In the genomic region with DNA sequence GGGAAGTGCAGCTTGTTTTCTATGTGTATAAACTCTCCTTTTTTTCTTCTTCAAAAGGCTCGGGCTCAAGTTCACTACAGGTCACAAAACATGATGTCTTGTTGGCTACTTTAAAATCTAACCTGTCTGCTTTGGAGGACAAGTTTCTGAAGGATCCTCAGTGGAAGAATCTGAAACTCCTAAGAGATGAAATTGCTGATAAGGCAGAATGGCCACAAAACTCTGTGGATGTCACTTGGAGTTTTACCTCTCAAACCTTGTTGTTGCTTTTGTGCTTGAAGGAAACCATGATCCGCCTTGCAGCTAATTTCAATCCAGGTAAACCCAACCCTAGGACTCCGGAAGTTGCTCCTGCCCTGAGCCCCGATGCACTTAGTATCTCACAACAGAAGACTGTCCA, we compare ENCODE assay signal across 25 cellular contexts. TPM values are rescaled to one million over a fixed set of nuclear protein-coding genes. Genes with fewer than 3 reads are reported as not detected.
DNase-seq lines count a peak whose midpoint lies in the region; ATAC-seq, FAIRE-seq and TF ChIP-seq lines count a peak whose summit lies in the region.
"Had no signal": no experiment of that assay in that cellular context is flagged by ENCODE, and none has a peak within 500 bp of the region (broad histone marks: within the 10 kb centered on the region; RNA-seq: fewer than 3 reads in every experiment).

No MANE protein-coding gene starts in this region.

- intact Hi-C loops in HepG2 (cut with micrococcal nuclease; ENCODE audit: unreplicated experiment): no loop called here
- intact Hi-C loops in right lobe of liver (cut with DNase I): no loop called here
- intact Hi-C loops in IMR-90 (cut with micrococcal nuclease): no loop called here
- intact Hi-C loops in GM12878 (cut with micrococcal nuclease; ENCODE audit: unreplicated experiment): no loop called here
- intact Hi-C loops in Calu3 (cut with micrococcal nuclease; ENCODE audit: unreplicated experiment): no loop called here

- no peaks in the 10 kb centered on the region for H3K9me3 Mint-ChIP-seq in Calu3 (ENCODE audit: low read depth, unreplicated experiment)
- H3K9me3 Mint-ChIP-seq: CD4-positive, alpha-beta T cell; CD8-positive, alpha-beta T cell had no signal

- no TSS peak for BruUV-seq in HepG2 (replicated peaks; lab: Mats Ljungman, UMichigan)
- no TSS peak for BruUV-seq in IMR-90 (replicated peaks; lab: Mats Ljungman, UMichigan)
- BruUV-seq in GM12878 (replicated peaks; lab: Mats Ljungman, UMichigan): TSS peak; percentile 73
- no TSS peak for BruUV-seq in Calu3 (replicated peaks; lab: Mats Ljungman, UMichigan)

- no peaks in the 10 kb centered on the region for H3K79me2 ChIP-seq in HepG2 (ENCODE audit: insufficient read depth, low read length)
- H3K79me2 ChIP-seq in GM12878 (ENCODE audit: control insufficient read depth, insufficient read depth, low read length): no peaks in the 10 kb centered on the region
- H3K79me2 ChIP-seq in H1 (ENCODE audit: control insufficient read depth in 1 of 2, insufficient read depth in 2 of 2, low read length in 2 of 2): no peaks in the 10 kb centered on the region

- H2BK120ac ChIP-seq in IMR-90 (ENCODE audit: low read depth, low read length) (no peak overlapping the region), H1 (replicated peaks; ENCODE audit: low read depth, low read length) (no peak overlapping the region)

- ATAC-seq in HepG2 (no peak), right lobe of liver (no peak), IMR-90 (ENCODE audit: low read depth) (no peak), GM12878 (no peak)
- ATAC-seq: CD8-positive, alpha-beta T cell had no signal

- CTCF ChIA-PET in HepG2 (lab: Yijun Ruan, JAX; ENCODE audit: low intra/inter-chr PET ratio, low total read pairs) (no interaction called here), IMR-90 (lab: Yijun Ruan, JAX) (no interaction called here), GM12878 (lab: Yijun Ruan, JAX) (interaction anchor here (0.9 kb wide), 1 partner anchor 12 kb away, joined by 3 read pairs; no protein-coding TSS in a partner anchor), H1 (lab: Charles Lee; ENCODE audit: partially characterized antibody) (interaction anchor here (1.9 to 2.2 kb wide), 2 partner anchors 13 to 16 kb away, joined by 5 to 9 read pairs; partner anchors contain the start of gene TANGO6), Calu3 (lab: Charles Lee) (no interaction called here)

- H3K14ac ChIP-seq in IMR-90 (replicated peaks; ENCODE audit: low read depth, low read length) (no peak overlapping the region), H1 (ENCODE audit: insufficient read length) (no peak overlapping the region)

- H3K36me3 Mint-ChIP-seq in Calu3 (ENCODE audit: insufficient read depth, unreplicated experiment): peaks cover 5% of the 10 kb centered on the region

- no peak overlapping the region for H3K9ac ChIP-seq in HepG2 (ENCODE audit: insufficient read depth, low read depth, low read length)
- no peak overlapping the region for H3K9ac ChIP-seq in IMR-90 (ENCODE audit: low read depth, low read length)
- no peak overlapping the region for H3K9ac ChIP-seq in GM12878 (ENCODE audit: control insufficient read depth, insufficient read depth, low read length)
- no peak overlapping the region for H3K9ac ChIP-seq in H1 (replicated peaks in 1 of 4; ENCODE audit: extremely low read depth in 1 of 4, low read depth in 3 of 4, low read length in 3 of 4)
- H3K9ac ChIP-seq: BLaER1 treated with 17β-estradiol and CSF1 and Interleukin-3, amounts not matched to agents 10 nM and 100 nM had no signal

- no peak overlapping the region for H2BK15ac ChIP-seq in IMR-90 (ENCODE audit: low read depth, low read length)
- no peak overlapping the region for H2BK15ac ChIP-seq in H1 (ENCODE audit: low read length)

- dilution Hi-C loops in IMR-90 (cut with HindIII; ENCODE audit: low sequenced_read_pairs, unreplicated experiment): no loop called here

- SMC1A ChIA-PET in GM12878 (lab: Charles Lee; ENCODE audit: uncharacterized antibody, unreplicated experiment): interaction anchor here (0.6 kb wide), 1 partner anchor 426 kb away, joined by 3 read pairs; no protein-coding TSS in a partner anchor

- no peak overlapping the region for H2BK12ac ChIP-seq in H1 (ENCODE audit: low read depth, low read length)

- no peaks in the 10 kb centered on the region for H3K4me1 Mint-ChIP-seq in Calu3 (ENCODE audit: low read depth, unreplicated experiment)

- H3K9me1 ChIP-seq in IMR-90 (ENCODE audit: insufficient read depth, low read length): 0 out of 2 replicates have a peak, but pooled peaks cover 3% of the 10 kb centered on the region

- H3K79me1 ChIP-seq in IMR-90 (ENCODE audit: low read depth in 1 of 2, low read length in 2 of 2) (peaks cover 10 to 15% of the 10 kb centered on the region in 2 experiments; a peak in 3 of 4 replicates), H1 (ENCODE audit: low read depth, low read length) (no peaks in the 10 kb centered on the region)

- TF ChIP-seq CTCF in HepG2 (CRISPR knock-in tag; IDR thresholded peaks at IDR 0.05): no peak
- TF ChIP-seq CTCF in right lobe of liver (IDR thresholded peaks at IDR 0.05): no peak
- no peak for TF ChIP-seq CTCF in IMR-90 (conservative IDR thresholded peaks at IDR 0.05; ENCODE audit: low read depth, low read length)
- TF ChIP-seq CTCF in GM12878 (IDR thresholded peaks at IDR 0.05 in 2 of 3, conservative IDR thresholded peaks at IDR 0.05 in 1 of 3; ENCODE audit: control insufficient read depth in 2 of 3, extremely low read depth in 1 of 3, insufficient read depth in 1 of 3, low read depth in 3 of 3, low read length in 3 of 3): no peak
- TF ChIP-seq CTCF in H1 (IDR thresholded peaks at IDR 0.05; ENCODE audit: control extremely low read depth in 1 of 3, insufficient read depth in 1 of 3, low read depth in 1 of 3, low read length in 3 of 3): no peak
- TF ChIP-seq CTCF in Calu3 (IDR thresholded peaks at IDR 0.05; ENCODE audit: unreplicated experiment): no peak

- H3K4me1 ChIP-seq in HepG2 (ENCODE audit: insufficient read depth, low read length) (peaks cover 13% of the 10 kb centered on the region), right lobe of liver (no peaks in the 10 kb centered on the region), IMR-90 (ENCODE audit: control insufficient read depth, insufficient read depth, low read length) (no peaks in the 10 kb centered on the region), GM12878 (ENCODE audit: control insufficient read depth, insufficient read depth, low read length) (peaks cover 5% of the 10 kb centered on the region; the same call in 1 of the 2 replicates), H1 (replicated peaks in 1 of 4; ENCODE audit: control insufficient read depth in 3 of 4, insufficient read depth in 4 of 4, low read length in 3 of 4) (0 out of 7 replicates have a peak, but pooled peaks cover 0 to 6% (median 0%) of the 10 kb centered on the region in 4 experiments)
- H3K4me1 ChIP-seq: Caco-2 had no signal

- H3K4me3 Mint-ChIP-seq in Calu3 (ENCODE audit: low read depth, unreplicated experiment): no peak overlapping the region
- H3K4me3 Mint-ChIP-seq: B cell; CD4-positive, alpha-beta T cell; CD8-positive, alpha-beta T cell had no signal

- in situ Hi-C loops in HepG2 (cut with HindIII; ENCODE audit: extremely low pct_ligation_motif_present, low pct_unique_long_range_greater_than_20kb) (no loop called here), IMR-90 (cut with MboI; ENCODE audit: low sequenced_read_pairs) (no loop called here), GM12878 (cut with MboI) (no loop called here)

- POLR2A ChIA-PET in HepG2 (lab: Yijun Ruan, JAX): no interaction called here
- POLR2A ChIA-PET in IMR-90 (lab: Charles Lee; ENCODE audit: unreplicated experiment): no interaction called here
- POLR2A ChIA-PET in GM12878 (lab: Charles Lee): interaction anchor here (0.6 kb wide), 1 partner anchor 10 kb away, joined by 3 read pairs; no protein-coding TSS in a partner anchor
- POLR2A ChIA-PET in H1 (lab: Charles Lee; ENCODE audit: partially characterized antibody): no interaction called here

- H3K27ac ChIP-seq in HepG2 (ENCODE audit: extremely low read length, insufficient read depth, low read length) (no peak overlapping the region), right lobe of liver (no peak overlapping the region), IMR-90 (ENCODE audit: insufficient read depth, low read length) (no peak overlapping the region), GM12878 (ENCODE audit: control insufficient read depth, insufficient read depth) (no peak overlapping the region), H1 (ENCODE audit: low read depth, low read length) (no peak overlapping the region)
- H3K27ac ChIP-seq: BLaER1 treated with 17β-estradiol and CSF1 and Interleukin-3, amounts not matched to agents 10 nM and 100 nM; C4-2B had no signal

- no peak overlapping the region for H3K18ac ChIP-seq in IMR-90 (ENCODE audit: low read depth, low read length)
- H3K18ac ChIP-seq in H1 (ENCODE audit: extremely low read depth, low read length): no peak overlapping the region

- H4K20me1 ChIP-seq in HepG2 (ENCODE audit: insufficient read depth, low read length) (no peaks in the 10 kb centered on the region), IMR-90 (ENCODE audit: insufficient read depth, low read length) (no peaks in the 10 kb centered on the region), GM12878 (ENCODE audit: control insufficient read depth, insufficient read depth) (no peaks in the 10 kb centered on the region), H1 (replicated peaks in 1 of 2; ENCODE audit: control insufficient read depth in 1 of 2, insufficient read depth in 2 of 2, low read length in 2 of 2) (peaks cover 0 to 3% of the 10 kb centered on the region in 2 experiments)

- DNase-seq in HepG2 (ENCODE audit: low spot score) (no peak), right lobe of liver (no peak), IMR-90 (no peak), GM12878 (ENCODE audit: low read depth, low spot score) (no peak), H1 (ENCODE audit: low read depth in 1 of 2, low spot score in 2 of 2) (no peak), GM19238 (ENCODE audit: insufficient read length, low spot score) (no peak), NCI-H187 treated with DMSO at 0.1 percent for 48 hours (lab: John Stamatoyannopoulos, UW) (no peak), Calu3 (no peak)
- DNase-seq: 8988T; AML-193; Caco-2; CD4-positive, alpha-beta T cell; CD8-positive, alpha-beta T cell; DMS 273 treated with DMSO at 0.1 percent for 48 hours; DMS153; DMS53; DMS79; DND-41; EL; GDM1 had no signal

- H2BK20ac ChIP-seq in IMR-90 (ENCODE audit: low read depth, low read length) (no peak overlapping the region), H1 (ENCODE audit: low read length) (no peak overlapping the region)

- TF ChIP-seq EP300 in HepG2 (IDR thresholded peaks at IDR 0.05; ENCODE audit: low read depth in 2 of 2, low read length in 2 of 2) (no peak), HepG2 (CRISPR knock-in tag; IDR thresholded peaks at IDR 0.05; ENCODE audit: borderline replicate concordance) (no peak), GM12878 (IDR thresholded peaks at IDR 0.05; ENCODE audit: borderline replicate concordance in 1 of 2, control insufficient read depth in 1 of 2, low read depth in 2 of 2, low read length in 2 of 2) (no peak), H1 (IDR thresholded peaks at IDR 0.05; ENCODE audit: borderline replicate concordance in 1 of 2, low read depth in 2 of 2, low read length in 2 of 2) (no peak)

- H4K91ac ChIP-seq in IMR-90 (ENCODE audit: insufficient read depth, low read depth, low read length): no peak overlapping the region
- no peak overlapping the region for H4K91ac ChIP-seq in H1 (replicated peaks; ENCODE audit: insufficient read length, low read length)

- H4K5ac ChIP-seq in IMR-90 (ENCODE audit: low read depth, low read length): no peak overlapping the region
- H4K5ac ChIP-seq in H1 (ENCODE audit: insufficient read length, low read depth, low read length): no peak overlapping the region

- no peak overlapping the region for H3K4ac ChIP-seq in IMR-90 (ENCODE audit: low read depth, low read length)
- H3K4ac ChIP-seq in H1 (replicated peaks; ENCODE audit: insufficient read length, low read depth, low read length): no peak overlapping the region

- TF ChIP-seq RAD21 in HepG2 (CRISPR knock-in tag; IDR thresholded peaks at IDR 0.05): no peak
- TF ChIP-seq RAD21 in IMR-90 (IDR thresholded peaks at IDR 0.05; ENCODE audit: low read length): no peak
- TF ChIP-seq RAD21 in GM12878 (IDR thresholded peaks at IDR 0.05; ENCODE audit: insufficient read depth, low read depth, low read length): no peak
- no peak for TF ChIP-seq RAD21 in H1 (IDR thresholded peaks at IDR 0.05 in 1 of 2, conservative IDR thresholded peaks at IDR 0.05 in 1 of 2; ENCODE audit: low read depth in 2 of 2, low read length in 2 of 2)

- no peaks in the 10 kb centered on the region for H3K23me2 ChIP-seq in H1 (ENCODE audit: low read depth, low read length)

- H2BK5ac ChIP-seq in IMR-90 (ENCODE audit: low read depth, low read length, poor library complexity, severe bottlenecking) (no peak overlapping the region), H1 (ENCODE audit: low read depth, low read length) (no peak overlapping the region)

- H3K56ac ChIP-seq in IMR-90 (ENCODE audit: extremely low read depth, insufficient read depth, low read length) (no peak overlapping the region), H1 (replicated peaks; ENCODE audit: insufficient read length, low read depth, low read length) (no peak overlapping the region)

- H4K8ac ChIP-seq in IMR-90 (ENCODE audit: low read depth in 2 of 2, low read length in 2 of 2) (no peak overlapping the region), H1 (ENCODE audit: extremely low read depth, insufficient read depth, low read length) (no peak overlapping the region)

- H3K4me2 ChIP-seq in HepG2 (ENCODE audit: low read depth, low read length): no peak overlapping the region
- H3K4me2 ChIP-seq in IMR-90 (ENCODE audit: low read depth, low read length): no peak overlapping the region
- H3K4me2 ChIP-seq in GM12878 (ENCODE audit: control insufficient read depth, insufficient read depth): no peak overlapping the region
- no peak overlapping the region for H3K4me2 ChIP-seq in H1 (ENCODE audit: insufficient read depth in 1 of 2, low read depth in 2 of 2, low read length in 2 of 2)
- H3K4me2 ChIP-seq: BLaER1 treated with 17β-estradiol and CSF1 and Interleukin-3, amounts not matched to agents 10 nM and 100 nM had no signal

- H3K4me3 ChIP-seq in HepG2 (replicated peaks in 1 of 3; ENCODE audit: insufficient read depth in 1 of 3, low read depth in 2 of 3, low read length in 3 of 3): no peak overlapping the region
- no peak overlapping the region for H3K4me3 ChIP-seq in right lobe of liver
- no peak overlapping the region for H3K4me3 ChIP-seq in IMR-90 (ENCODE audit: insufficient read depth, low read depth, low read length)
- H3K4me3 ChIP-seq in GM12878: no peak overlapping the region
- no peak overlapping the region for H3K4me3 ChIP-seq in H1 (ENCODE audit: extremely low read depth in 1 of 4, insufficient read depth in 2 of 4, low read depth in 3 of 4, low read length in 4 of 4)
- H3K4me3 ChIP-seq: BLaER1 treated with 17β-estradiol and CSF1 and Interleukin-3, amounts not matched to agents 10 nM and 100 nM had no signal

- no peak for TF ChIP-seq POLR2A in HepG2 (IDR thresholded peaks at IDR 0.05; ENCODE audit: insufficient read depth in 1 of 2, low read depth in 2 of 2, low read length in 2 of 2)
- TF ChIP-seq POLR2A in right lobe of liver (IDR thresholded peaks at IDR 0.05): no peak
- no peak for TF ChIP-seq POLR2A in IMR-90 (IDR thresholded peaks at IDR 0.05; ENCODE audit: low read depth, low read length)
- TF ChIP-seq POLR2A in GM12878 (IDR thresholded peaks at IDR 0.05; ENCODE audit: low read depth, low read length): no peak
- TF ChIP-seq POLR2A in H1 (IDR thresholded peaks at IDR 0.05; ENCODE audit: control extremely low read depth in 1 of 2, low read depth in 2 of 2, low read length in 2 of 2): no peak

- no peak for FAIRE-seq in HepG2 (lab: Jason Lieb, UNC)
- no peak for FAIRE-seq in GM12878 (lab: Jason Lieb, UNC)
- FAIRE-seq in H1 (lab: Jason Lieb, UNC): no peak
- FAIRE-seq: A204.1, GM12891 had no signal

- WGBS in HepG2 (ENCODE audit: low lambda C conversion rate): 93% methylated on average over 4 of the region's 4 CpGs
- 63% methylated on average over 1 of the region's 4 CpGs for WGBS in right lobe of liver (ENCODE audit: insufficient coverage, low coverage, low lambda C conversion rate, missing lambda C conversion rate)
- WGBS in IMR-90 (ENCODE audit: extremely low coverage in 2 of 2, insufficient read length in 1 of 2), 2 experiments: 100% methylated on average over 2 of the region's 4 CpGs; no CpG with 5 or more reads in 1 of the 2 experiments
- WGBS in GM12878 (ENCODE audit: insufficient coverage, insufficient replicate concordance, low lambda C conversion rate, missing lambda C conversion rate): 93% methylated on average over 4 of the region's 4 CpGs
- WGBS in H1 (ENCODE audit: extremely low coverage in 1 of 2, insufficient coverage in 1 of 2, insufficient read length in 1 of 2, insufficient replicate concordance in 2 of 2, low coverage in 1 of 2, low lambda C conversion rate in 2 of 2, missing lambda C conversion rate in 1 of 2), 2 experiments: 84% methylated on average over 4 of the region's 4 CpGs; no CpG with 5 or more reads in 1 of the 2 experiments

- H3K27ac Mint-ChIP-seq in Calu3 (ENCODE audit: unreplicated experiment): no peak overlapping the region
- H3K27ac Mint-ChIP-seq: B cell; CD4-positive, alpha-beta T cell; CD8-positive, alpha-beta T cell had no signal

- H2AK9ac ChIP-seq in IMR-90 (replicated peaks; ENCODE audit: low read depth, low read length, poor library complexity): no peak overlapping the region

- H3K27me3 Mint-ChIP-seq in Calu3 (ENCODE audit: unreplicated experiment): no peaks in the 10 kb centered on the region
- H3K27me3 Mint-ChIP-seq: B cell; CD4-positive, alpha-beta T cell had no signal

- H3K9me3 ChIP-seq in HepG2 (ENCODE audit: low read length): no peaks in the 10 kb centered on the region
- H3K9me3 ChIP-seq in right lobe of liver: no peaks in the 10 kb centered on the region
- no peaks in the 10 kb centered on the region for H3K9me3 ChIP-seq in IMR-90 (ENCODE audit: control insufficient read depth, insufficient read depth, low read length)
- no peaks in the 10 kb centered on the region for H3K9me3 ChIP-seq in GM12878 (replicated peaks; ENCODE audit: control insufficient read depth, insufficient read depth, low read length)
- no peaks in the 10 kb centered on the region for H3K9me3 ChIP-seq in H1 (ENCODE audit: insufficient read depth in 2 of 2, low read depth in 1 of 2, low read length in 1 of 2)
- H3K9me3 ChIP-seq: Caco-2 had no signal

- H2AFZ ChIP-seq in HepG2 (ENCODE audit: low read length) (no peak overlapping the region), IMR-90 (replicated peaks; ENCODE audit: low read length, poor library complexity) (no peak overlapping the region), GM12878 (ENCODE audit: control insufficient read depth, low read depth, low read length) (no peak overlapping the region), H1 (ENCODE audit: low read length) (no peak overlapping the region)

- H2AK5ac ChIP-seq in IMR-90 (ENCODE audit: low read depth, low read length) (no peak overlapping the region), H1 (ENCODE audit: low read depth, low read length) (no peak overlapping the region)

- no peaks in the 10 kb centered on the region for H3K27me3 ChIP-seq in HepG2 (ENCODE audit: control insufficient read depth in 1 of 2, insufficient read depth in 2 of 2, low read length in 2 of 2)
- H3K27me3 ChIP-seq in right lobe of liver: no peaks in the 10 kb centered on the region
- no peaks in the 10 kb centered on the region for H3K27me3 ChIP-seq in IMR-90 (ENCODE audit: control insufficient read depth, insufficient read depth, low read length)
- H3K27me3 ChIP-seq in GM12878 (replicated peaks in 1 of 2; ENCODE audit: control insufficient read depth in 2 of 2, insufficient read depth in 2 of 2, low read length in 1 of 2): no peaks in the 10 kb centered on the region
- no peaks in the 10 kb centered on the region for H3K27me3 ChIP-seq in H1 (replicated peaks in 1 of 4; ENCODE audit: control insufficient read depth in 3 of 4, extremely low read depth in 1 of 4, insufficient read depth in 3 of 4, low read length in 3 of 4)
- H3K27me3 ChIP-seq: BLaER1 treated with 17β-estradiol and CSF1 and Interleukin-3, amounts not matched to agents 10 nM and 100 nM had no signal

- RAD21 ChIA-PET in GM12878 (lab: Charles Lee; ENCODE audit: unreplicated experiment): no interaction called here

- H3K23ac ChIP-seq in IMR-90 (ENCODE audit: low read depth, low read length) (no peak overlapping the region), H1 (ENCODE audit: insufficient read length) (no peak overlapping the region)

- H3K36me3 ChIP-seq in HepG2 (replicated peaks in 1 of 2; ENCODE audit: control insufficient read depth in 1 of 2, insufficient read depth in 2 of 2, low read length in 2 of 2) (peaks cover 7 to 30% of the 10 kb centered on the region in 2 experiments; a peak in 3 of 5 replicates), right lobe of liver (peaks cover 0 to 16% (median 2%) of the 10 kb centered on the region in 4 donors), IMR-90 (ENCODE audit: control insufficient read depth, insufficient read depth, low read length) (peaks cover 5% of the 10 kb centered on the region), GM12878 (ENCODE audit: control insufficient read depth in 2 of 2, insufficient read depth in 2 of 2, low read length in 1 of 2) (peaks cover 3 to 12% of the 10 kb centered on the region in 2 experiments), H1 (ENCODE audit: control insufficient read depth in 2 of 4, insufficient read depth in 4 of 4, low read length in 3 of 4) (peaks cover 0 to 7% (median 1%) of the 10 kb centered on the region in 4 experiments; a peak in 3 of 8 replicates)

RNA-seq across cellular contexts. Expression of gene TANGO6, which starts 16.5 kb away (rescaled TPM):
- total RNA-seq in HepG2 (2016; rRNA removed; fragmentation: Illumina TruSeq; extraction: Trizol) (13.3 and 15.3 TPM in 2 replicates), right lobe of liver (10 to 100 TPM; 10.9 to 15.5 (median 14.2) TPM), IMR-90 (2012; rRNA removed) (19.7 and 22.4 TPM in 2 replicates), GM12878 (2014; rRNA removed) (16.0 and 21.5 TPM in 2 replicates), GM12878 (2014; rRNA removed; fragmentation: Illumina TruSeq; extraction: Trizol) (12.3 and 13.7 TPM in 2 replicates), GM12878 (2021) (20.4 and 20.6 TPM in 2 replicates), Calu3 (2022) (18.0 TPM in 2 replicates)
- 14.8 and 17.2 TPM in 2 replicates for total RNA-seq in HepG2 (2016; cell fraction: cytosol; rRNA removed; fragmentation: Illumina TruSeq; extraction: Trizol; ENCODE audit: low read depth)
- total RNA-seq in HepG2 (2016; cell fraction: insoluble cytoplasmic fraction; rRNA removed; fragmentation: Illumina TruSeq; extraction: Trizol): 13.7 and 14.2 TPM in 2 replicates
- total RNA-seq in HepG2 (2016; cell fraction: membrane; rRNA removed; fragmentation: Illumina TruSeq; extraction: Trizol): 9.3 and 11.0 TPM in 2 replicates
- 16.2 and 19.2 TPM in 2 replicates for total RNA-seq in HepG2 (2016; cell fraction: nucleus; rRNA removed; fragmentation: Illumina TruSeq; extraction: Trizol)
- polyA plus RNA-seq in HepG2 (2011; rRNA removed) (6.6 and 7.2 TPM in 2 replicates), IMR-90 (2012; rRNA removed) (5.7 and 6.7 TPM in 2 replicates), GM12878 (2011; rRNA removed) (8.8 and 9.5 TPM in 2 replicates), GM12878 (2014; fragmentation: Illumina TruSeq; extraction: Trizol) (9.4 and 9.5 TPM in 2 replicates), GM12878 (2014; fragmentation: Nextera tagmentation; extraction: Ambion mirVana) (1 to 10 TPM; 1.1 to 2.0 TPM), GM12878 (2014; rRNA removed) (6.9 and 7.3 TPM in 2 replicates), GM12878 (2016; fragmentation: Nextera tagmentation; extraction: Ambion mirVana) (10 to 100 TPM; 12.4 to 14.8 TPM), H1 (2011; rRNA removed) (5.0 and 6.7 TPM in 2 replicates)
- 4.1 and 5.0 TPM in 2 replicates for polyA plus RNA-seq in HepG2 (2011; cell fraction: cytosol; rRNA removed)
- 5.8 and 10.1 TPM in 2 replicates for polyA plus RNA-seq in HepG2 (2011; cell fraction: nucleus; rRNA removed)
- 5.7 and 6.7 TPM in 2 replicates for polyA plus RNA-seq in HepG2 (2012)
- polyA plus RNA-seq in HepG2 (2016; cell fraction: cytosol; fragmentation: Illumina TruSeq; extraction: Trizol; ENCODE audit: low read depth): 0.63 and 0.68 TPM in 2 replicates
- 7.7 and 7.8 TPM in 2 replicates for polyA plus RNA-seq in HepG2 (2016; cell fraction: insoluble cytoplasmic fraction; fragmentation: Illumina TruSeq; extraction: Trizol; ENCODE audit: low read depth)
- 1.3 and 1.7 TPM in 2 replicates for polyA plus RNA-seq in HepG2 (2016; cell fraction: membrane; fragmentation: Illumina TruSeq; extraction: Trizol; ENCODE audit: low read depth)
- 6.0 and 6.4 TPM in 2 replicates for polyA plus RNA-seq in HepG2 (2016; cell fraction: nucleus; fragmentation: Illumina TruSeq; extraction: Trizol; ENCODE audit: insufficient read depth, low read depth)
- polyA minus RNA-seq in HepG2 (2011; rRNA and poly(A)+ RNA removed; ENCODE audit: low replicate concordance): 85.5 and 144 TPM in 2 replicates
- 17.1 and 17.6 TPM in 2 replicates for polyA minus RNA-seq in HepG2 (2011; cell fraction: cytosol; rRNA and poly(A)+ RNA removed)
- polyA minus RNA-seq in HepG2 (2011; cell fraction: nucleus; rRNA and poly(A)+ RNA removed): 40.7 and 56.8 TPM in 2 replicates
- polyA plus RNA-seq in IMR-90 (2012; cell fraction: cytosol; rRNA removed): 3.5 and 4.8 TPM in 2 replicates
- polyA plus RNA-seq in IMR-90 (2012; cell fraction: nucleus; rRNA removed; ENCODE audit: low replicate concordance): 2.6 and 3.6 TPM in 2 replicates
- total RNA-seq in GM12878 (2013; cell fraction: nucleolus; rRNA removed): 53.7 and 59.3 TPM in 2 replicates
- 3.2 TPM for polyA plus RNA-seq in GM12878 (2011; ENCODE audit: low read depth)
- 7.6 and 8.1 TPM in 2 replicates for polyA plus RNA-seq in GM12878 (2011; cell fraction: cytosol; rRNA removed)
- 7.3 and 9.4 TPM in 2 replicates for polyA plus RNA-seq in GM12878 (2011; cell fraction: nucleus; rRNA removed)
- 3.1 and 4.0 TPM in 2 replicates for polyA plus RNA-seq in GM12878 (2012)
- 40.4 and 50.8 TPM in 2 replicates for polyA minus RNA-seq in GM12878 (2011; rRNA and poly(A)+ RNA removed)
- 6.5 and 15.1 TPM in 2 replicates for polyA minus RNA-seq in GM12878 (2011; cell fraction: cytosol; rRNA and poly(A)+ RNA removed)
- 22.5 and 43.0 TPM in 2 replicates for polyA minus RNA-seq in GM12878 (2011; cell fraction: nucleus; rRNA and poly(A)+ RNA removed)
- total RNA-seq in H1 (2021; fragmentation: NEBNext Ultra II Directional; extraction: Animal tissue kit (Norgen Biotek cat#: 25700)): 15.8 and 19.5 TPM in 2 replicates
- 7.7 TPM for polyA plus RNA-seq in H1 (2011; cell fraction: cytosol; rRNA removed)
- polyA plus RNA-seq in H1 (2011; cell fraction: nucleus; rRNA removed): 11.3 TPM
- 11.0 to 15.4 TPM (median 12.1 TPM) in 4 replicates for polyA plus RNA-seq in H1 (2012, experiment 1 of 2)
- polyA plus RNA-seq in H1 (2012, experiment 2 of 2): 2.4 TPM
- polyA plus RNA-seq in H1 (2013, experiment 1 of 2): 6.0 TPM
- 6.6 TPM for polyA plus RNA-seq in H1 (2013, experiment 2 of 2)
- 75.0 and 86.1 TPM in 2 replicates for polyA minus RNA-seq in H1 (2011; rRNA and poly(A)+ RNA removed)
- 21.8 TPM for polyA minus RNA-seq in H1 (2011; cell fraction: cytosol; rRNA and poly(A)+ RNA removed)
- 49.2 TPM for polyA minus RNA-seq in H1 (2011; cell fraction: nucleus; rRNA and poly(A)+ RNA removed)

Comparison
In these comparisons a context has a peak if more than half of its experiments do, and no peak if none do; other contexts are left out.
1. CTCF ChIA-PET loops: an anchor here in GM12878 (0.9 kb wide) and H1 (1.9 to 2.2 kb wide); none called in HepG2, IMR-90 and Calu3.